Comparison of ENCODE assay signal across 26 cellular contexts in genomic region chr10:32241946-32242345, GRCh38.
"Had no signal": no experiment of that assay in that cellular context is flagged by ENCODE, and none has a peak within 500 bp of the region (broad histone marks: within the 10 kb centered on the region; RNA-seq: fewer than 3 reads in every experiment).

No MANE protein-coding gene starts in this region.

- H3K4me3 Mint-ChIP-seq: immature natural killer cell; naive thymus-derived CD8-positive, alpha-beta T cell; nephron progenitor cell; stimulated activated effector memory CD8-positive, alpha-beta T cell treated with anti-CD3 and anti-CD28 coated beads, Interleukin-12 subunit alpha, Interleukin-12 subunit beta, amount 100 ng/mL, for 72 hours had no signal

- H3K9me3 Mint-ChIP-seq: immature natural killer cell; nephron progenitor cell; stimulated activated effector memory CD8-positive, alpha-beta T cell treated with anti-CD3 and anti-CD28 coated beads, Interleukin-12 subunit alpha, Interleukin-12 subunit beta, amount 100 ng/mL, for 72 hours had no signal

- DNase-seq: dermis blood vessel endothelial cell; effector memory CD4-positive, alpha-beta T cell; foreskin melanocyte; glutamatergic neuron; heart right ventricle; hypothalamus; immature natural killer cell; islet precursor cell; kidney glomerular epithelial cell; left colon; left ventricle myocardium inferior; lower lobe of right lung; naive thymus-derived CD8-positive, alpha-beta T cell; nephron progenitor cell; nucleus accumbens; psoas muscle; right cardiac atrium; small intestine; stimulated activated CD4-positive, alpha-beta T cell treated with anti-CD3 and anti-CD28 coated beads, Interleukin-12 subunit alpha, Interleukin-12 subunit beta, amount 100 ng/mL, for 4 hours; stimulated activated CD4-positive, alpha-beta T cell treated with anti-CD3 and anti-CD28 coated beads, Interleukin-1b, Interleukin-23, amount 100 ng/mL, for 48 hours; stimulated activated CD4-positive, alpha-beta T cell treated with anti-CD3 and anti-CD28 coated beads, Interleukin-4, amount 100 ng/mL, for 1 hour; stimulated activated naive CD4-positive, alpha-beta T cell treated with Interleukin-2 at 50 U/mL for 16 hours; transverse colon; upper lobe of right lung; uterus had no signal

- H3K36me3 Mint-ChIP-seq: immature natural killer cell; naive thymus-derived CD8-positive, alpha-beta T cell had no signal

- H3K4me1 Mint-ChIP-seq: immature natural killer cell; naive thymus-derived CD8-positive, alpha-beta T cell; nephron progenitor cell had no signal

- H3K27ac Mint-ChIP-seq: immature natural killer cell; naive thymus-derived CD8-positive, alpha-beta T cell; nephron progenitor cell had no signal

- ATAC-seq: heart right ventricle; left colon; lower lobe of right lung; naive thymus-derived CD8-positive, alpha-beta T cell; psoas muscle; right cardiac atrium; stimulated activated effector memory CD8-positive, alpha-beta T cell treated with anti-CD3 and anti-CD28 coated beads, Interleukin-12 subunit alpha, Interleukin-12 subunit beta, amount 100 ng/mL, for 72 hours; upper lobe of right lung had no signal
